Comparison of ENCODE assay signal across 9 cellular contexts in genomic region chr2:39516347-39517101, GRCh38.
DNase-seq lines count a peak whose midpoint lies in the region; TF ChIP-seq lines count a peak whose summit lies in the region.
"Had no signal": no experiment of that assay in that cellular context is flagged by ENCODE, and none has a peak within 500 bp of the region (broad histone marks: within the 10 kb centered on the region; RNA-seq: fewer than 3 reads in every experiment).

No MANE protein-coding gene starts in this region.

- H3K36me3 ChIP-seq in liver (ENCODE audit: control insufficient read depth in 4 of 4, insufficient read depth in 3 of 4, low read depth in 1 of 4, low read length in 3 of 4) (no peaks in the 10 kb centered on the region), Karpas-422 (ENCODE audit: insufficient read depth, low read length) (no peaks in the 10 kb centered on the region)

- H2AFZ ChIP-seq in Karpas-422 (ENCODE audit: low read length) = no peak overlapping the region

- no peaks in the 10 kb centered on the region for H3K79me2 ChIP-seq in Karpas-422 (ENCODE audit: low read length)

- H3K4me1 ChIP-seq in liver (ENCODE audit: control insufficient read depth in 4 of 4, insufficient read depth in 4 of 4, low read length in 3 of 4) = peaks cover 6 to 48% (median 40%) of the 10 kb centered on the region in 4 donors
- no peaks in the 10 kb centered on the region; the same call in 1 of the 2 replicates for H3K4me1 ChIP-seq in Karpas-422 (ENCODE audit: low read length)

- TF ChIP-seq RAD21 in liver (IDR thresholded peaks at IDR 0.05) = peak; percentile 55 to 72

- H3K4me2 ChIP-seq in Karpas-422 (ENCODE audit: low read depth, low read length, poor library complexity, severe bottlenecking) = no peak overlapping the region

- DNase-seq in NCI-H1417 (lab: John Stamatoyannopoulos, UW) (peak in 2 of 3 experiments; percentile 11 to 49), NCI-H1417 treated with DMSO at 0.1 percent for 48 hours (lab: John Stamatoyannopoulos, UW) (no peak), dorsolateral prefrontal cortex (peak in 9 of 10 donors; percentile 15 to 72 (median 57)), putamen (ENCODE audit: low spot score) (no peak), Karpas-422 (no peak), posterior vena cava (ENCODE audit: low spot score) (no peak)
- DNase-seq: 8988T had no signal

- intact Hi-C loops in dorsolateral prefrontal cortex (cut with DNase I) (loop anchor here (5.0 to 10.0 kb wide), 6 partner anchors 82 to 218 kb away; partner anchors contain the start of genes MAP4K3 (in 1 of the 2) and TMEM178A (in 1 of the 2)), posterior vena cava (cut with DNase I) (no loop called here)

- H3K4me3 ChIP-seq in dorsolateral prefrontal cortex (peak overlapping the region in 1 of 59 donors; percentile 6), liver (ENCODE audit: low read depth in 1 of 3, low read length in 3 of 3) (no peak overlapping the region), Karpas-422 (ENCODE audit: low read length) (no peak overlapping the region)

- peaks cover 0 to 2% (median 2%) of the 10 kb centered on the region in 4 donors for H3K9me3 ChIP-seq in liver (ENCODE audit: control insufficient read depth in 4 of 4, low read length in 3 of 4)
- H3K9me3 ChIP-seq in Karpas-422 (ENCODE audit: low read length) = no peaks in the 10 kb centered on the region

- H3K27me3 ChIP-seq in dorsolateral prefrontal cortex (no peaks in the 10 kb centered on the region), liver (ENCODE audit: control insufficient read depth in 4 of 4, insufficient read depth in 4 of 4, low read length in 3 of 4) (no peaks in the 10 kb centered on the region), Karpas-422 (ENCODE audit: low read length) (no peaks in the 10 kb centered on the region)

- H4K20me1 ChIP-seq in Karpas-422 (ENCODE audit: insufficient read depth, low read depth, low read length) = no peaks in the 10 kb centered on the region

- H3K9me2 ChIP-seq in Karpas-422 (replicated peaks; ENCODE audit: insufficient read depth, low read length) = no peaks in the 10 kb centered on the region

- H3K9ac ChIP-seq in liver (ENCODE audit: low read depth in 1 of 2, low read length in 2 of 2) (no peak overlapping the region), Karpas-422 (ENCODE audit: low read length) (no peak overlapping the region)

- TF ChIP-seq CTCF in dorsolateral prefrontal cortex (IDR thresholded peaks at IDR 0.05 in 54 of 56, conservative IDR thresholded peaks at IDR 0.05 in 2 of 56; ENCODE audit: low read depth in 1 of 56, partially characterized antibody in 56 of 56) (peak in 35 of 56 donors; percentile 7 to 62 (median 28)), liver (IDR thresholded peaks at IDR 0.05; ENCODE audit: low read depth, low read length, missing input control) (peak; percentile 24)

- 55% methylated on average over 8 of the region's 8 CpGs for WGBS in liver

- H3K27ac ChIP-seq in dorsolateral prefrontal cortex (peak overlapping the region in 48 of 59 donors; percentile 2 to 85 (median 55)), liver (ENCODE audit: low read depth in 1 of 2, low read length in 2 of 2) (no peak overlapping the region), temporal lobe (ENCODE audit: low read depth, low read length) (peak overlapping the region; percentile 69), Karpas-422 (ENCODE audit: low read length) (no peak overlapping the region)

TF ChIP-seq in liver, 16 proteins besides CTCF, POLR2A, EP300 and RAD21:
- TF ChIP-seq NR2F2 (IDR thresholded peaks at IDR 0.05) (peak; percentile 50), TAF1 (conservative IDR thresholded peaks at IDR 0.05) (no peak), MAX (IDR thresholded peaks at IDR 0.05) (no peak)
TF ChIP-seq in liver: peak in this region for 1.

Comparison
In these comparisons a context has a peak if more than half of its experiments do, and no peak if none do; other contexts are left out.
1. DNase-seq: peak in NCI-H1417 (2 of 3) and dorsolateral prefrontal cortex (9 of 10); none in NCI-H1417 treated with DMSO at 0.1 percent for 48 hours (single experiment), putamen (single experiment), Karpas-422 (single experiment) and posterior vena cava (single experiment).
2. H3K27ac ChIP-seq: peak in dorsolateral prefrontal cortex (48 of 59) and temporal lobe (single experiment); none in liver (0 of 2) and Karpas-422 (single experiment).
3. intact Hi-C loops: an anchor here in dorsolateral prefrontal cortex (5.0 to 10.0 kb wide); none called in posterior vena cava.